In the genomic region with DNA sequence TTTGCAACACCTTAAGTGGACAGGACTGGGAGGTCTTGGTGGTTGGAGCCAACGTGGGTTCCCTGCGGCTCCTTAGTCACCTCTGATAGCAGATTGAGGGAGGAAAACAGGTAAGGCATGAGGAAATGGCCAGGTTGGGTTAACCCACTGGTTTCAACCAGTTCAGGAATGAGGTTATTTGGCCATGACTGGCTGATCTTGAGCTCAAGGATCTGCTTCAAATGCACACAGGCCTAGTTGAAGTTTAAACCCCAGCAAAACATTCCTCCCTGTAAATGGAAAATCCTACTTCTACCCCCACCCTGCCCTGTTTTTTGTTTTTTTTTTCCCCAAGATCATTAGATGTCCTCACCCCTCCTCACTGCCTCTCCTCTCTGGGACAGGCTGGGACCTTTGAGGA, we compare ENCODE assay signal across 20 cellular contexts. TPM values are rescaled to one million over a fixed set of nuclear protein-coding genes. Genes with fewer than 3 reads are reported as not detected.
DNase-seq lines count a peak whose midpoint lies in the region; ATAC-seq, FAIRE-seq and TF ChIP-seq lines count a peak whose summit lies in the region.
"Had no signal": no experiment of that assay in that cellular context is flagged by ENCODE, and none has a peak within 500 bp of the region (broad histone marks: within the 10 kb centered on the region; RNA-seq: fewer than 3 reads in every experiment).

No MANE protein-coding gene starts in this region.

- ATAC-seq in HepG2 (peak; percentile 9; the same call in 1 of the 3 replicates), right lobe of liver (no peak), left lobe of liver (no peak), HG03571 (IDR thresholded peaks at IDR 0.05; ENCODE audit: unreplicated experiment) (no peak)
- ATAC-seq: HCT116 had no signal

- no peak for TF ChIP-seq RAD21 in HepG2 (CRISPR knock-in tag; IDR thresholded peaks at IDR 0.05)

- peak; percentile 65 for DNase-seq in HepG2 (ENCODE audit: low spot score)
- DNase-seq in right lobe of liver = no peak
- no peak for DNase-seq in epithelial cell of prostate (ENCODE audit: low read depth, low spot score)
- DNase-seq in left lobe of liver (ENCODE audit: low spot score) = peak; percentile 28
- DNase-seq in brain microvascular endothelial cell = no peak
- no peak for DNase-seq in PC-9
- DNase-seq in SHP77 treated with DMSO at 0.1 percent for 48 hours (lab: John Stamatoyannopoulos, UW) = no peak
- DNase-seq: AML-193, COR-L47, DND-41, KBM-7, NCI-H1417 treated with DMSO at 0.1 percent for 48 hours, NCI-H1930, NCI-H2171, NCI-H446, NCI-H69 had no signal

- peaks cover 1 to 12% of the 10 kb centered on the region in 2 experiments; a peak in 1 of 5 replicates for H3K36me3 ChIP-seq in HepG2 (replicated peaks in 1 of 2; ENCODE audit: control insufficient read depth in 1 of 2, insufficient read depth in 2 of 2, low read length in 2 of 2)
- H3K36me3 ChIP-seq in right lobe of liver = peaks cover 0 to under 1% (median 0%) of the 10 kb centered on the region in 4 donors
- no peaks in the 10 kb centered on the region for H3K36me3 ChIP-seq in brain microvascular endothelial cell (replicated peaks)
- H3K36me3 ChIP-seq in PC-9 (ENCODE audit: low read depth) = no peaks in the 10 kb centered on the region; the same call in 1 of the 2 replicates

- FAIRE-seq in HepG2 (lab: Jason Lieb, UNC) = peak; percentile 94
- FAIRE-seq: G401.6 had no signal

- no TSS peak for BruUV-seq in HepG2 (replicated peaks; lab: Mats Ljungman, UMichigan)
- no TSS peak for BruUV-seq in PC-9 (replicated peaks; lab: Mats Ljungman, UMichigan)

- intact Hi-C loops in HepG2 (cut with micrococcal nuclease; ENCODE audit: unreplicated experiment) (no loop called here), right lobe of liver (cut with DNase I) (no loop called here), PC-9 (cut with micrococcal nuclease; ENCODE audit: unreplicated experiment) (no loop called here)

- no peaks in the 10 kb centered on the region for H4K20me1 ChIP-seq in HepG2 (ENCODE audit: insufficient read depth, low read length)
- no peaks in the 10 kb centered on the region for H4K20me1 ChIP-seq in PC-9 (ENCODE audit: insufficient read depth)

- POLR2A ChIA-PET in HepG2 (lab: Yijun Ruan, JAX) = interaction anchor here (1.4 to 2.7 kb wide), 3 partner anchors 11 to 26 kb away, joined by 5 to 15 read pairs (median 6); a partner anchor contains a TSS
- POLR2A ChIA-PET in PC-9 (lab: Charles Lee; ENCODE audit: unreplicated experiment) = no interaction called here

- peak in 1 of 2 experiments; percentile 32; a peak in 1 of 4 replicates for TF ChIP-seq POLR2A in HepG2 (IDR thresholded peaks at IDR 0.05; ENCODE audit: insufficient read depth in 1 of 2, low read depth in 2 of 2, low read length in 2 of 2)
- no peak for TF ChIP-seq POLR2A in right lobe of liver (IDR thresholded peaks at IDR 0.05)

- H3K4me3 ChIP-seq in HepG2 (replicated peaks in 1 of 3; ENCODE audit: insufficient read depth in 1 of 3, low read depth in 2 of 3, low read length in 3 of 3) = peak overlapping the region in 1 of 3 experiments; percentile 14; a peak in 2 of 6 replicates
- no peak overlapping the region for H3K4me3 ChIP-seq in right lobe of liver
- no peak overlapping the region for H3K4me3 ChIP-seq in brain microvascular endothelial cell (ENCODE audit: low read depth, low read length)
- no peak overlapping the region for H3K4me3 ChIP-seq in PC-9

- peaks cover 18% of the 10 kb centered on the region; the same call in 1 of the 2 replicates for H3F3A ChIP-seq in PC-9 (ENCODE audit: insufficient read depth, low read depth)

- TF ChIP-seq EP300 in HepG2 (IDR thresholded peaks at IDR 0.05; ENCODE audit: low read depth in 2 of 2, low read length in 2 of 2) (no peak), HepG2 (CRISPR knock-in tag; IDR thresholded peaks at IDR 0.05; ENCODE audit: borderline replicate concordance) (no peak)

- peaks cover 16% of the 10 kb centered on the region for H3K79me2 ChIP-seq in HepG2 (ENCODE audit: insufficient read depth, low read length)
- H3K79me2 ChIP-seq in PC-9 (ENCODE audit: low read depth) = peaks cover 17% of the 10 kb centered on the region

- in situ Hi-C loops in HepG2 (cut with HindIII; ENCODE audit: extremely low pct_ligation_motif_present, low pct_unique_long_range_greater_than_20kb) = no loop called here
- in situ Hi-C loops in brain microvascular endothelial cell (cut with HindIII; ENCODE audit: low pct_ligation_motif_present, low sequenced_read_pairs) = no loop called here

- H2AFZ ChIP-seq in HepG2 (ENCODE audit: low read length) (peak overlapping the region; percentile 47), PC-9 (no peak overlapping the region)

- CTCF ChIA-PET in HepG2 (lab: Yijun Ruan, JAX; ENCODE audit: low intra/inter-chr PET ratio, low total read pairs) = no interaction called here
- CTCF ChIA-PET in PC-9 (lab: Charles Lee) = no interaction called here

- peak overlapping the region; percentile 57 for H3K4me2 ChIP-seq in HepG2 (ENCODE audit: low read depth, low read length)
- no peak overlapping the region for H3K4me2 ChIP-seq in PC-9

- H3K9ac ChIP-seq in HepG2 (ENCODE audit: insufficient read depth, low read depth, low read length) = peak overlapping the region; percentile 39

- TF ChIP-seq CTCF in HepG2 (CRISPR knock-in tag; IDR thresholded peaks at IDR 0.05) (no peak), right lobe of liver (IDR thresholded peaks at IDR 0.05) (no peak), brain microvascular endothelial cell (IDR thresholded peaks at IDR 0.05; ENCODE audit: low read depth, low read length, missing control alignments) (no peak), PC-9 (conservative IDR thresholded peaks at IDR 0.05) (no peak)

- peak overlapping the region; percentile 91 for H3K27ac ChIP-seq in HepG2 (ENCODE audit: extremely low read length, insufficient read depth, low read length)
- no peak overlapping the region for H3K27ac ChIP-seq in right lobe of liver
- H3K27ac ChIP-seq in epithelial cell of prostate = peak overlapping the region; percentile 6
- no peak overlapping the region for H3K27ac ChIP-seq in brain microvascular endothelial cell
- H3K27ac ChIP-seq in PC-9 = no peak overlapping the region

- no peaks in the 10 kb centered on the region for H3K9me2 ChIP-seq in PC-9 (ENCODE audit: insufficient read depth)

- H3K27me3 ChIP-seq in HepG2 (ENCODE audit: control insufficient read depth in 1 of 2, insufficient read depth in 2 of 2, low read length in 2 of 2) (peaks cover 0 to 6% of the 10 kb centered on the region in 2 experiments; a peak in 2 of 5 replicates), right lobe of liver (no peaks in the 10 kb centered on the region), brain microvascular endothelial cell (replicated peaks) (peaks cover 4% of the 10 kb centered on the region), PC-9 (ENCODE audit: insufficient read depth, low read depth) (no peaks in the 10 kb centered on the region)

- no peaks in the 10 kb centered on the region for H3K9me3 ChIP-seq in HepG2 (ENCODE audit: low read length)
- H3K9me3 ChIP-seq in right lobe of liver = no peaks in the 10 kb centered on the region
- H3K9me3 ChIP-seq in PC-9 (ENCODE audit: insufficient read depth, low read depth) = no peaks in the 10 kb centered on the region

- H3K4me1 ChIP-seq in HepG2 (ENCODE audit: insufficient read depth, low read length) (peaks cover 52% of the 10 kb centered on the region), right lobe of liver (peaks cover 0 to 16% (median 4%) of the 10 kb centered on the region in 4 donors), PC-9 (replicated peaks; ENCODE audit: insufficient read depth) (peaks cover 10% of the 10 kb centered on the region)

- WGBS in HepG2 (ENCODE audit: low lambda C conversion rate) = 0% methylated on average over 2 of the region's 2 CpGs
- no CpG with 5 or more reads among the region's 2 CpGs for WGBS in right lobe of liver (ENCODE audit: insufficient coverage, low coverage, low lambda C conversion rate, missing lambda C conversion rate)

RNA-seq across cellular contexts. Expression of a gene that starts 3.2 kb away (rescaled TPM):
- total RNA-seq in HepG2 (2016; rRNA removed; fragmentation: Illumina TruSeq; extraction: Trizol) = 16.0 and 30.5 TPM in 2 replicates
- total RNA-seq in HepG2 (2016; cell fraction: cytosol; rRNA removed; fragmentation: Illumina TruSeq; extraction: Trizol; ENCODE audit: low read depth) = 12.8 and 14.4 TPM in 2 replicates
- total RNA-seq in HepG2 (2016; cell fraction: insoluble cytoplasmic fraction; rRNA removed; fragmentation: Illumina TruSeq; extraction: Trizol) = 14.2 and 21.5 TPM in 2 replicates
- 16.6 and 17.1 TPM in 2 replicates for total RNA-seq in HepG2 (2016; cell fraction: membrane; rRNA removed; fragmentation: Illumina TruSeq; extraction: Trizol)
- total RNA-seq in HepG2 (2016; cell fraction: nucleus; rRNA removed; fragmentation: Illumina TruSeq; extraction: Trizol) = 42.9 and 48.9 TPM in 2 replicates
- polyA plus RNA-seq in HepG2 (2011; rRNA removed) = 8.4 and 9.4 TPM in 2 replicates
- 5.4 and 5.8 TPM in 2 replicates for polyA plus RNA-seq in HepG2 (2011; cell fraction: cytosol; rRNA removed)
- polyA plus RNA-seq in HepG2 (2011; cell fraction: nucleus; rRNA removed) = 22.0 and 28.1 TPM in 2 replicates
- polyA plus RNA-seq in HepG2 (2012) = 12.2 and 18.8 TPM in 2 replicates
- polyA plus RNA-seq in HepG2 (2016; cell fraction: cytosol; fragmentation: Illumina TruSeq; extraction: Trizol; ENCODE audit: low read depth) = 6.8 and 7.2 TPM in 2 replicates
- polyA plus RNA-seq in HepG2 (2016; cell fraction: insoluble cytoplasmic fraction; fragmentation: Illumina TruSeq; extraction: Trizol; ENCODE audit: low read depth) = 27.0 TPM in 2 replicates
- polyA plus RNA-seq in HepG2 (2016; cell fraction: membrane; fragmentation: Illumina TruSeq; extraction: Trizol; ENCODE audit: low read depth) = 6.4 and 9.3 TPM in 2 replicates
- polyA plus RNA-seq in HepG2 (2016; cell fraction: nucleus; fragmentation: Illumina TruSeq; extraction: Trizol; ENCODE audit: insufficient read depth, low read depth) = 38.4 and 46.4 TPM in 2 replicates
- polyA minus RNA-seq in HepG2 (2011; rRNA and poly(A)+ RNA removed; ENCODE audit: low replicate concordance) = 35.2 and 116 TPM in 2 replicates
- polyA minus RNA-seq in HepG2 (2011; cell fraction: cytosol; rRNA and poly(A)+ RNA removed) = 12.6 and 17.9 TPM in 2 replicates
- 52.3 and 53.4 TPM in 2 replicates for polyA minus RNA-seq in HepG2 (2011; cell fraction: nucleus; rRNA and poly(A)+ RNA removed)
- total RNA-seq in right lobe of liver = 10 to 100 TPM; 22.5 to 31.1 (median 27.5) TPM
- total RNA-seq in left lobe of liver = 21.9 TPM
- 49.6 and 59.0 TPM in 2 replicates for total RNA-seq in PC-9 (2021)

RNA-seq across cellular contexts. Expression of a gene that starts 25.8 kb away (rescaled TPM):
- total RNA-seq in HepG2 (2016; rRNA removed; fragmentation: Illumina TruSeq; extraction: Trizol) = 36.5 and 42.7 TPM in 2 replicates
- 6.6 and 7.0 TPM in 2 replicates for total RNA-seq in HepG2 (2016; cell fraction: cytosol; rRNA removed; fragmentation: Illumina TruSeq; extraction: Trizol; ENCODE audit: low read depth)
- 34.7 and 36.0 TPM in 2 replicates for total RNA-seq in HepG2 (2016; cell fraction: insoluble cytoplasmic fraction; rRNA removed; fragmentation: Illumina TruSeq; extraction: Trizol)
- total RNA-seq in HepG2 (2016; cell fraction: membrane; rRNA removed; fragmentation: Illumina TruSeq; extraction: Trizol) = 23.1 and 24.2 TPM in 2 replicates
- total RNA-seq in HepG2 (2016; cell fraction: nucleus; rRNA removed; fragmentation: Illumina TruSeq; extraction: Trizol) = 18.6 and 21.4 TPM in 2 replicates
- 12.1 and 12.4 TPM in 2 replicates for polyA plus RNA-seq in HepG2 (2011; rRNA removed)
- polyA plus RNA-seq in HepG2 (2011; cell fraction: cytosol; rRNA removed) = 9.1 and 9.5 TPM in 2 replicates
- 9.2 and 9.6 TPM in 2 replicates for polyA plus RNA-seq in HepG2 (2011; cell fraction: nucleus; rRNA removed)
- 9.9 and 10.9 TPM in 2 replicates for polyA plus RNA-seq in HepG2 (2012)
- polyA plus RNA-seq in HepG2 (2016; cell fraction: cytosol; fragmentation: Illumina TruSeq; extraction: Trizol; ENCODE audit: low read depth) = 12.3 and 14.5 TPM in 2 replicates
- 40.5 and 48.2 TPM in 2 replicates for polyA plus RNA-seq in HepG2 (2016; cell fraction: insoluble cytoplasmic fraction; fragmentation: Illumina TruSeq; extraction: Trizol; ENCODE audit: low read depth)
- 21.8 and 26.9 TPM in 2 replicates for polyA plus RNA-seq in HepG2 (2016; cell fraction: membrane; fragmentation: Illumina TruSeq; extraction: Trizol; ENCODE audit: low read depth)
- 29.8 and 37.4 TPM in 2 replicates for polyA plus RNA-seq in HepG2 (2016; cell fraction: nucleus; fragmentation: Illumina TruSeq; extraction: Trizol; ENCODE audit: insufficient read depth, low read depth)
- polyA minus RNA-seq in HepG2 (2011; rRNA and poly(A)+ RNA removed; ENCODE audit: low replicate concordance) = 17.7 and 21.6 TPM in 2 replicates
- polyA minus RNA-seq in HepG2 (2011; cell fraction: cytosol; rRNA and poly(A)+ RNA removed) = 8.5 and 8.7 TPM in 2 replicates
- polyA minus RNA-seq in HepG2 (2011; cell fraction: nucleus; rRNA and poly(A)+ RNA removed) = 5.8 and 6.1 TPM in 2 replicates
- 1 to 10 TPM in 1 of 6 experiments, under 1 TPM in 5; 0.33 to 1.4 (median 0.49) TPM for total RNA-seq in right lobe of liver
- 0.83 TPM for total RNA-seq in left lobe of liver
- total RNA-seq in PC-9 (2021) = 85.2 and 87.3 TPM in 2 replicates
- polyA plus RNA-seq: CD14-positive monocyte had no signal

Comparison
In these comparisons a context has a peak if more than half of its experiments do, and no peak if none do; other contexts are left out.
1. DNase-seq: peak in HepG2 (single experiment) and left lobe of liver (single experiment); none in right lobe of liver (0 of 3), epithelial cell of prostate (single experiment), brain microvascular endothelial cell (single experiment), PC-9 (0 of 2) and SHP77 treated with DMSO at 0.1 percent for 48 hours (single experiment).
2. H3K27ac ChIP-seq: peak in HepG2 (single experiment) and epithelial cell of prostate (single experiment); none in right lobe of liver (0 of 3), brain microvascular endothelial cell (single experiment) and PC-9 (single experiment).